Comparison of ENCODE assay signal across 14 cellular contexts in genomic region chr5:154002093-154002492, GRCh38. TPM values are rescaled to one million over a fixed set of nuclear protein-coding genes. Genes with fewer than 3 reads are reported as not detected.
A peak's percentile ranks its signal among the peaks of the same experiment; 100 is the strongest.
DNase-seq lines count a peak whose midpoint lies in the region; ATAC-seq and TF ChIP-seq lines count a peak whose summit lies in the region.
"Had no signal": no experiment of that assay in that cellular context is flagged by ENCODE, and none has a peak within 500 bp of the region (broad histone marks: within the 10 kb centered on the region; RNA-seq: fewer than 3 reads in every experiment).

No MANE protein-coding gene starts in this region.

- H3K36me3 ChIP-seq in colonic mucosa: no peaks in the 10 kb centered on the region

- H3K27me3 ChIP-seq in colonic mucosa (no peaks in the 10 kb centered on the region), right cardiac atrium (ENCODE audit: control insufficient read depth, insufficient read depth) (no peaks in the 10 kb centered on the region)

- 32% methylated on average over 4 of the region's 4 CpGs for whole genome bisulfite sequencing in right cardiac atrium

- intact Hi-C loops in colonic mucosa (cut with DNase I) (no loop called here), right cardiac atrium (cut with DNase I) (no loop called here)

- peak; percentile 10 for DNase-seq in EH (ENCODE audit: low read depth)
- DNase-seq in colonic mucosa: no peak
- DNase-seq in right cardiac atrium: peak; percentile 28 to 59 (median 40)
- peak; percentile 22 for DNase-seq in renal cortical epithelial cell (ENCODE audit: low read depth)
- no peak for DNase-seq in NCI-H2227 (lab: John Stamatoyannopoulos, UW; ENCODE audit: unreplicated experiment)
- no peak for DNase-seq in NCI-H128 (lab: John Stamatoyannopoulos, UW; ENCODE audit: unreplicated experiment)
- DNase-seq in T1000 (lab: John Stamatoyannopoulos, UW): no peak
- no peak for DNase-seq in GM20000 (ENCODE audit: low spot score)
- DNase-seq: activated CD4-positive, CD25-positive, alpha-beta regulatory T cell; amniotic stem cell; effector CD8-positive, alpha-beta T cell; naive thymus-derived CD4-positive, alpha-beta T cell; NCI-H187 had no signal

- H3K9me3 ChIP-seq in colonic mucosa (no peaks in the 10 kb centered on the region), right cardiac atrium (ENCODE audit: control insufficient read depth, low read length) (no peaks in the 10 kb centered on the region)

- H3K4me3 ChIP-seq in colonic mucosa (no peak overlapping the region), right cardiac atrium (ENCODE audit: low read length) (no peak overlapping the region)

- TF ChIP-seq CTCF in colonic mucosa (IDR thresholded peaks at IDR 0.05) (no peak), GM20000 (IDR thresholded peaks at IDR 0.05; ENCODE audit: extremely low read depth, missing control alignments) (no peak)

- H3K4me1 ChIP-seq in colonic mucosa (no peaks in the 10 kb centered on the region), right cardiac atrium (ENCODE audit: control insufficient read depth, insufficient read depth, low read length) (no peaks in the 10 kb centered on the region)

- peak; percentile 95 to 98 for ATAC-seq in right cardiac atrium
- ATAC-seq: naive thymus-derived CD4-positive, alpha-beta T cell had no signal

- H3K9ac ChIP-seq in colonic mucosa (ENCODE audit: low read depth in 2 of 2, low read length in 2 of 2): no peak overlapping the region
- H3K9ac ChIP-seq: KMS-11 had no signal

- H3K27ac ChIP-seq in colonic mucosa (peak overlapping the region; percentile 32), right cardiac atrium (ENCODE audit: low read length) (peak overlapping the region; percentile 80)
- H3K27ac ChIP-seq: KMS-11 had no signal

RNA-seq across cellular contexts. Expression of gene FAM114A2, which starts 36.6 kb away (rescaled TPM):
- total RNA-seq in colonic mucosa: 10 to 100 TPM; 15.8 to 16.0 TPM
- 10 to 100 TPM; 28.9 to 46.3 (median 39.4) TPM for total RNA-seq in right cardiac atrium
- 9.8 TPM for polyA plus RNA-seq in right cardiac atrium
- 27.3 and 38.4 TPM in 2 replicates for total RNA-seq in renal cortical epithelial cell

RNA-seq across cellular contexts. Expression of gene MFAP3, which starts 36.7 kb away (rescaled TPM):
- total RNA-seq in colonic mucosa (10 to 100 TPM; 20.0 to 32.4 TPM), right cardiac atrium (10 to 100 TPM; 24.0 to 32.7 (median 30.9) TPM), renal cortical epithelial cell (72.1 and 77.4 TPM in 2 replicates)
- 4.8 TPM for polyA plus RNA-seq in right cardiac atrium

Comparison
In these comparisons a context has a peak if more than half of its experiments do, and no peak if none do; other contexts are left out.
1. DNase-seq: peak in EH (single experiment), right cardiac atrium (3 of 3) and renal cortical epithelial cell (single experiment); none in colonic mucosa (single experiment), NCI-H2227 (single experiment), NCI-H128 (single experiment), T1000 (single experiment) and GM20000 (single experiment).